In genomic region chr5:55175781-55176175, GRCh38 we compare ENCODE assay signal across 2 cellular contexts.
TF ChIP-seq lines count a peak whose summit lies in the region.

No MANE protein-coding gene starts in this region.

TF ChIP-seq in H1, 55 proteins besides CTCF, POLR2A, EP300 and RAD21:
- peak; percentile 70 for TF ChIP-seq EZH2 (IDR thresholded peaks at IDR 0.05; ENCODE audit: low read depth, low read length, severe bottlenecking)
- TF ChIP-seq PHF8 (conservative IDR thresholded peaks at IDR 0.05; ENCODE audit: low read depth, low read length), result no peak; the same call in 1 of the 2 replicates
- TF ChIP-seq RNF2 (IDR thresholded peaks at IDR 0.05; ENCODE audit: borderline replicate concordance, low read depth, low read length, missing control alignments, poor library complexity, severe bottlenecking), result peak; percentile 40

TF ChIP-seq in HEK293T, 16 proteins besides CTCF, POLR2A, EP300 and RAD21:
- TF ChIP-seq TARDBP (IDR thresholded peaks at IDR 0.05) (no peak), ELF4 (IDR thresholded peaks at IDR 0.05) (no peak)
TF ChIP-seq in HEK293T: peak in this region for 0.
